8 cellular contexts compared by ENCODE assay signal in the genomic region with DNA sequence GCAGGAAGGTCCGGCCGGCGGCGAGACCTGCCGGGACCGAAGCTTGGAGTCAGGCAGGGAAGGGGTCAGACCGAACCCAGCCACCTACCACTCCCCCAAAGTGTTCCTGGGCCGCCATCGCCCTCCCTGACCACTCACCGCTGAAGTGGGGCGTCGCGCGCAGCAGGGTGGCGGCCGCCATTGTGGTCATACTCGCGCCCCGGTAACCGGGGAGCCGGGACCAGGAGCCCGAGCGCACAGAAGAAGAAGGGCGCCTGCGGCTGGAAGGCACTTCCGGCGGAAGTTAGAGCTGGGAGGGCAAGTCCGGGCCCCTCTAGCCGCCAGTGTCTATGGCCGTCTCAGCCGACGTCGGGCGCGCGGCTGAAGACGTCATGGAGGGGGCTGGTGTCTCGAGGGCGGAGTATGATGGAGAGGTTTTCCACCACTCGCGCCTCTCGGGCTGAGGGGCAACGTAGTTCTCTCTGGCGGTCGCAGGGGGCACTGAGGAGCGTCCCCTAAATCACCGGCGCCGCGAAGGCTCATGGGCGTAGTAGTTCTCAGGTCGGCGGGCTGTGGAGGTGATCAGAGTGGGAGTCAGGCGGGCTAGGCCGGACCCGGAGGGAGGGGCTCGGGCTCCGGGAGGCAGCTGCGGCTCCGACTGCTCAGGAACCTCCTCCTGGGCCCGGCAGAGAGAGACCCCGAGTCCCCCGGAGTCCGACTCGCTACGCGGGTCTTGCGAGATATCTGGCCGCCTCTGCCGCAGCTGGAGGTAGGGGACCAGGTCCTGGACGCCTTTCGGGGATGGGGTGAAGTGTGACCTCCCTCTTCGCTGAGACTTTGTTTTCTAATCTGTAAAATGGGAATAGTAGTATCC. TPM values are rescaled to one million over a fixed set of nuclear protein-coding genes. Genes with fewer than 3 reads are reported as not detected.
DNase-seq lines count a peak whose midpoint lies in the region; ATAC-seq and TF ChIP-seq lines count a peak whose summit lies in the region.

A gene (minus strand): TSS at position 269 of the 853 bp plus-strand sequence. CDS start 79 bp downstream, at position 190.

- H3K36me3 ChIP-seq in BE2C: peaks cover 34% of the 10 kb centered on the region
- peaks cover 17% of the 10 kb centered on the region for H3K36me3 ChIP-seq in colonic mucosa

- intact Hi-C loops in colonic mucosa (cut with DNase I): no loop called here

- ATAC-seq in HG03457 (IDR thresholded peaks at IDR 0.05; ENCODE audit: unreplicated experiment): peak; percentile 79

- peak within 1 kb of the TSS; percentile 79 for H3K27ac ChIP-seq in colonic mucosa
- peak within 1 kb of the TSS; percentile 90 for H3K27ac ChIP-seq in layer of hippocampus (ENCODE audit: low read depth, low read length)

- peak; percentile 98 for DNase-seq in BE2C
- peak; percentile 97 for DNase-seq in GM19238 (ENCODE audit: insufficient read length, low spot score)
- DNase-seq in NCI-H524 treated with DMSO at 0.1 percent for 48 hours (lab: John Stamatoyannopoulos, UW): peak; percentile 90
- peak; percentile 99 for DNase-seq in activated CD4-positive, alpha-beta T cell treated with anti-CD3 and anti-CD28 coated beads for 48 hours
- DNase-seq in colonic mucosa: peak; percentile 97
- peak; percentile 99 for DNase-seq in stimulated activated CD4-positive, alpha-beta T cell treated with anti-CD3 and anti-CD28 coated beads, Interleukin-1b, Interleukin-23, amount 100 ng/mL, for 48 hours

- H3K9me3 ChIP-seq in BE2C (no peaks in the 10 kb centered on the region), colonic mucosa (no peaks in the 10 kb centered on the region)

- H3K4me3 ChIP-seq in BE2C (ENCODE audit: low read depth, low read length) (peak within 1 kb of the TSS; percentile 100), colonic mucosa (peak within 1 kb of the TSS; percentile 97)

- H3K9ac ChIP-seq in colonic mucosa (ENCODE audit: low read depth in 2 of 2, low read length in 2 of 2): peak within 1 kb of the TSS; percentile 98 to 99

- H3K4me1 ChIP-seq in BE2C (no peaks in the 10 kb centered on the region), colonic mucosa (peaks cover 8% of the 10 kb centered on the region)

- peak; percentile 58 for TF ChIP-seq CTCF in BE2C (IDR thresholded peaks at IDR 0.05; ENCODE audit: low read depth, low read length)
- peak; percentile 60 for TF ChIP-seq CTCF in colonic mucosa (IDR thresholded peaks at IDR 0.05)

- H3K27me3 ChIP-seq in BE2C (no peaks in the 10 kb centered on the region), colonic mucosa (no peaks in the 10 kb centered on the region), layer of hippocampus (ENCODE audit: control insufficient read depth, insufficient read depth, low read length) (no peaks in the 10 kb centered on the region)

RNA-seq across cellular contexts. Expression of the gene that starts here (rescaled TPM):
- polyA plus RNA-seq in BE2C (2012; ENCODE audit: insufficient read depth, insufficient read length, low read depth): 830 TPM
- total RNA-seq in colonic mucosa: 100 to 1,000 TPM; 252 to 427 TPM

Comparison
In these comparisons a context has a peak if more than half of its experiments do, and no peak if none do; other contexts are left out.
1. Peak in every context shown above with its lines: DNase-seq, ATAC-seq, H3K4me3 ChIP-seq and H3K27ac ChIP-seq.